14 cellular contexts compared by ENCODE assay signal in genomic region chr5:127089206-127089605, GRCh38.
"Had no signal": no experiment of that assay in that cellular context is flagged by ENCODE, and none has a peak within 500 bp of the region (broad histone marks: within the 10 kb centered on the region; RNA-seq: fewer than 3 reads in every experiment).

No MANE protein-coding gene starts in this region.

- H3K4me1 Mint-ChIP-seq: natural killer cell; stimulated activated memory B cell treated with anti-CD40 and anti-IgM and Interleukin-4, amounts not matched to agents 10 μg/mL and 1 μg/mL and 100 μg/mL, for 72 hours had no signal

- H3K27ac ChIP-seq: adrenal gland, transverse colon had no signal

- H3K27me3 Mint-ChIP-seq: activated T-cell treated with anti-CD3 and anti-CD28 coated beads, Interleukin-2, amount 50 U/mL, for 24 hours; stimulated activated memory B cell treated with anti-CD40 and anti-IgM and Interleukin-4, amounts not matched to agents 10 μg/mL and 1 μg/mL and 100 μg/mL, for 72 hours had no signal

- H3K27me3 ChIP-seq: adrenal gland, transverse colon had no signal

- H3K9me3 Mint-ChIP-seq: activated T-cell treated with anti-CD3 and anti-CD28 coated beads, Interleukin-2, amount 50 U/mL, for 24 hours; natural killer cell; stimulated activated memory B cell treated with anti-CD40 and anti-IgM and Interleukin-4, amounts not matched to agents 10 μg/mL and 1 μg/mL and 100 μg/mL, for 72 hours had no signal

- H3K9me3 ChIP-seq: adrenal gland, transverse colon had no signal

- ATAC-seq: natural killer cell; right cardiac atrium; stimulated activated memory B cell treated with anti-CD40 and anti-IgM and Interleukin-4, amounts not matched to agents 10 μg/mL and 1 μg/mL and 100 μg/mL, for 72 hours had no signal

- H3K36me3 Mint-ChIP-seq: natural killer cell; stimulated activated memory B cell treated with anti-CD40 and anti-IgM and Interleukin-4, amounts not matched to agents 10 μg/mL and 1 μg/mL and 100 μg/mL, for 72 hours had no signal

- H3K4me3 Mint-ChIP-seq: activated T-cell treated with anti-CD3 and anti-CD28 coated beads, Interleukin-2, amount 50 U/mL, for 24 hours; natural killer cell; stimulated activated memory B cell treated with anti-CD40 and anti-IgM and Interleukin-4, amounts not matched to agents 10 μg/mL and 1 μg/mL and 100 μg/mL, for 72 hours had no signal

- H3K4me1 ChIP-seq: adrenal gland, transverse colon had no signal

- H3K4me3 ChIP-seq: adrenal gland, lung, transverse colon had no signal

- H3K36me3 ChIP-seq: adrenal gland, transverse colon had no signal

- H3K27ac Mint-ChIP-seq: activated T-cell treated with anti-CD3 and anti-CD28 coated beads, Interleukin-2, amount 50 U/mL, for 24 hours; natural killer cell; stimulated activated memory B cell treated with anti-CD40 and anti-IgM and Interleukin-4, amounts not matched to agents 10 μg/mL and 1 μg/mL and 100 μg/mL, for 72 hours had no signal

- DNase-seq: activated CD4-positive, CD25-positive, alpha-beta regulatory T cell; activated T-cell treated with anti-CD3 and anti-CD28 coated beads, Interleukin-2, amount 50 U/mL, for 24 hours; adrenal gland; central memory CD4-positive, alpha-beta T cell; cortex of kidney; effector CD8-positive, alpha-beta T cell; left cardiac atrium; natural killer cell; posterior cingulate gyrus; right cardiac atrium; stimulated activated CD4-positive, alpha-beta T cell treated with anti-CD3 and anti-CD28 coated beads, Interleukin-1b, Interleukin-23, amount 100 ng/mL, for 48 hours; transverse colon had no signal
